Comparison of ENCODE assay signal across 8 cellular contexts in genomic region chr4:101418055-101418454, GRCh38.
DNase-seq lines count a peak whose midpoint lies in the region; ATAC-seq and TF ChIP-seq lines count a peak whose summit lies in the region.

No MANE protein-coding gene starts in this region.

- no peak overlapping the region for H3K4me3 Mint-ChIP-seq in endothelial cell (ENCODE audit: unreplicated experiment)

- H3K4me3 ChIP-seq in PC-9: no peak overlapping the region

- peak; percentile 78 for ATAC-seq in HG03460 (IDR thresholded peaks at IDR 0.05; ENCODE audit: unreplicated experiment)

- POLR2A ChIA-PET in PC-9 (lab: Charles Lee; ENCODE audit: unreplicated experiment): interaction anchor here (0.7 kb wide), 1 partner anchor 208 kb away, joined by 3 read pairs; no protein-coding TSS in a partner anchor

- peaks cover 40% of the 10 kb centered on the region for H3K4me1 Mint-ChIP-seq in endothelial cell (ENCODE audit: unreplicated experiment)

- no peaks in the 10 kb centered on the region for H3K9me3 Mint-ChIP-seq in endothelial cell (ENCODE audit: unreplicated experiment)

- H3K4me1 ChIP-seq in PC-9 (replicated peaks; ENCODE audit: insufficient read depth): no peaks in the 10 kb centered on the region; the same call in 1 of the 2 replicates

- peak; percentile 0 for DNase-seq in NOMO-1 treated with dmso at 0.1 percent for 144 hours (lab: John Stamatoyannopoulos, UW; ENCODE audit: unreplicated experiment)
- no peak for DNase-seq in NOMO-1 treated with DMSO at 0.1 percent for 48 hours (lab: John Stamatoyannopoulos, UW; ENCODE audit: unreplicated experiment)
- DNase-seq in activated CD8-positive, alpha-beta memory T cell treated with anti-CD3 and anti-CD28 coated beads, Interleukin-2, amount 50 U/mL, for 4 hours: peak; percentile 50
- DNase-seq in stimulated activated CD4-positive, alpha-beta T cell treated with anti-CD3 and anti-CD28 coated beads, Interleukin-1b, Interleukin-23, amount 100 ng/mL, for 24 hours (ENCODE audit: low read depth in 4 of 4, low spot score in 1 of 4): peak in 3 of 4 experiments; percentile 9 to 43 (median 19)
- DNase-seq in nucleus accumbens (lab: John Stamatoyannopoulos, UW): no peak
- no peak for DNase-seq in PC-9
- no peak for DNase-seq in endothelial cell (ENCODE audit: low spot score)

- TF ChIP-seq CTCF in PC-9 (conservative IDR thresholded peaks at IDR 0.05): no peak
- no peak for TF ChIP-seq CTCF in endothelial cell (IDR thresholded peaks at IDR 0.05; ENCODE audit: unreplicated experiment)

- H3K27me3 Mint-ChIP-seq in endothelial cell (ENCODE audit: unreplicated experiment): peaks cover 2% of the 10 kb centered on the region

- H3K79me2 ChIP-seq in PC-9 (ENCODE audit: low read depth): no peaks in the 10 kb centered on the region

- no peaks in the 10 kb centered on the region for H3K36me3 Mint-ChIP-seq in endothelial cell (ENCODE audit: low read depth, unreplicated experiment)

- no TSS peak for BruUV-seq in PC-9 (replicated peaks; lab: Mats Ljungman, UMichigan)

- H3K4me2 ChIP-seq in PC-9: no peak overlapping the region

- intact Hi-C loops in PC-9 (cut with micrococcal nuclease; ENCODE audit: unreplicated experiment): no loop called here

- CTCF ChIA-PET in PC-9 (lab: Charles Lee): no interaction called here

- H3K27me3 ChIP-seq in PC-9 (ENCODE audit: insufficient read depth, low read depth): no peaks in the 10 kb centered on the region

- no peaks in the 10 kb centered on the region for H3K9me2 ChIP-seq in PC-9 (ENCODE audit: insufficient read depth)

- no peaks in the 10 kb centered on the region for H3K9me3 ChIP-seq in PC-9 (ENCODE audit: insufficient read depth, low read depth)

- no peaks in the 10 kb centered on the region for H4K20me1 ChIP-seq in PC-9 (ENCODE audit: insufficient read depth)

- no peaks in the 10 kb centered on the region for H3K36me3 ChIP-seq in PC-9 (ENCODE audit: low read depth)

- no peak overlapping the region for H2AFZ ChIP-seq in PC-9

- H3K27ac Mint-ChIP-seq in endothelial cell (ENCODE audit: unreplicated experiment): no peak overlapping the region

- no peak overlapping the region for H3K27ac ChIP-seq in PC-9

- no peaks in the 10 kb centered on the region for H3F3A ChIP-seq in PC-9 (ENCODE audit: insufficient read depth, low read depth)

Comparison
In these comparisons a context has a peak if more than half of its experiments do, and no peak if none do; other contexts are left out.
1. DNase-seq: peak in NOMO-1 treated with dmso at 0.1 percent for 144 hours (single experiment), activated CD8-positive, alpha-beta memory T cell treated with anti-CD3 and anti-CD28 coated beads, Interleukin-2, amount 50 U/mL, for 4 hours (single experiment) and stimulated activated CD4-positive, alpha-beta T cell treated with anti-CD3 and anti-CD28 coated beads, Interleukin-1b, Interleukin-23, amount 100 ng/mL, for 24 hours (3 of 4); none in NOMO-1 treated with DMSO at 0.1 percent for 48 hours (single experiment), nucleus accumbens (0 of 56), PC-9 (0 of 2) and endothelial cell (single experiment).